In the genomic region with DNA sequence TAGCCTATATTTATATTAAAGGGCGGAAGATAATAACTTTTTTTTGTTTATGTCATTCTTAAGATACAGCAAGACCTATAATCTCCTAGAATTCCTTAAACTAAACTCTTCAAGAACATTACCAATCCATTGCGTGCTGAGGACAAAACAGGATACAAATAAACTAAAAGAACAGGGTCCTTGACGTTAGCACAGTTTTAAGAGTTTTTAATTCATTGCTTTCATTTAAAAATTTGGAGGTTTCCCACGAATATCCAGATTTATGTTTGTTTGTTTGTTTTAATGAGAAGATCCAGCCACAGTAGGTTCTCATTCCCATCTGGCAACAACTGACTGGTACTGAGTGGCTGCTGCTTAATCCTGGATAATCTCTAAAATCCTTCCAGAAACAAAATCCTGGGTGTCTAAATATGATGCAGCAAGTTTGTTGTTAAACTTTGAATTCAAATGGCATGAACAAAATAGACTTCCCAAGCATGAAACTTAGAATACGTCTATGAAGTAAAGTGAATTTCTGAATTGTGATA, we compare ENCODE assay signal across 16 cellular contexts.
DNase-seq lines count a peak whose midpoint lies in the region; ATAC-seq, FAIRE-seq and TF ChIP-seq lines count a peak whose summit lies in the region.
"Had no signal": no experiment of that assay in that cellular context is flagged by ENCODE, and none has a peak within 500 bp of the region (broad histone marks: within the 10 kb centered on the region; RNA-seq: fewer than 3 reads in every experiment).

No MANE protein-coding gene starts in this region.

- H3K27me3 ChIP-seq in SJSA1 (replicated peaks) (no peaks in the 10 kb centered on the region), smooth muscle cell (ENCODE audit: low read depth) (no peaks in the 10 kb centered on the region)
- H3K27me3 ChIP-seq: neural progenitor cell had no signal

- H3K9me3 ChIP-seq in SJSA1 (replicated peaks) (no peaks in the 10 kb centered on the region), smooth muscle cell (replicated peaks; ENCODE audit: low read depth) (no peaks in the 10 kb centered on the region)

- no peak for TF ChIP-seq CTCF in D721Med (IDR thresholded peaks at IDR 0.05; ENCODE audit: insufficient read depth, missing control alignments)
- no peak for TF ChIP-seq CTCF in fibroblast of villous mesenchyme (IDR thresholded peaks at IDR 0.05; ENCODE audit: insufficient read depth, low read depth, low read length)
- no peak for TF ChIP-seq CTCF in smooth muscle cell (IDR thresholded peaks at IDR 0.05; ENCODE audit: borderline replicate concordance, insufficient read depth, poor library complexity, severe bottlenecking)

- WGBS in smooth muscle cell (ENCODE audit: low lambda C conversion rate), result 23% methylated on average over 5 of the region's 5 CpGs

- peaks cover 18% of the 10 kb centered on the region for H3K4me1 ChIP-seq in SJSA1 (replicated peaks)
- peaks cover 20% of the 10 kb centered on the region for H3K4me1 ChIP-seq in smooth muscle cell (ENCODE audit: low read depth)

- peak; percentile 97 for FAIRE-seq in D721Med (lab: Jason Lieb, UNC)
- FAIRE-seq: GM18507 had no signal

- H4K20me1 ChIP-seq in smooth muscle cell (ENCODE audit: low read depth), result no peaks in the 10 kb centered on the region

- H3K79me2 ChIP-seq in smooth muscle cell (ENCODE audit: low read depth), result no peaks in the 10 kb centered on the region

- no peaks in the 10 kb centered on the region for H3F3A ChIP-seq in smooth muscle cell (ENCODE audit: low read depth)

- DNase-seq in D721Med (ENCODE audit: insufficient read length, low spot score) (no peak), SJSA1 (ENCODE audit: low read depth in 1 of 2, low spot score in 2 of 2) (no peak), fibroblast of villous mesenchyme (ENCODE audit: low read depth) (peak; percentile 92), smooth muscle cell (lab: John Stamatoyannopoulos, UW; ENCODE audit: unreplicated experiment) (no peak), Kasumi-1 (lab: John Stamatoyannopoulos, UW) (no peak)
- DNase-seq: activated naive CD4-positive, alpha-beta T cell treated with Interleukin-2 at 50 U/mL for 16 hours; foreskin fibroblast; GM23248; NCI-H1417; NCI-H526 treated with DMSO at 0.1 percent for 48 hours; stimulated activated CD4-positive, alpha-beta T cell treated with anti-CD3 and anti-CD28 coated beads, Interleukin-4, amount 100 ng/mL, for 24 hours had no signal

- peak overlapping the region; percentile 66 for H3K4me2 ChIP-seq in smooth muscle cell
- H3K4me2 ChIP-seq: neural progenitor cell had no signal

- H3K36me3 ChIP-seq in SJSA1 (no peaks in the 10 kb centered on the region), smooth muscle cell (ENCODE audit: low read depth) (no peaks in the 10 kb centered on the region)
- H3K36me3 ChIP-seq: neural progenitor cell had no signal

- no peak overlapping the region for H2AFZ ChIP-seq in smooth muscle cell (ENCODE audit: low read depth)
- H2AFZ ChIP-seq: neural progenitor cell had no signal

- peak overlapping the region; percentile 59; the same call in 1 of the 2 replicates for H3K27ac ChIP-seq in SJSA1
- peak overlapping the region; percentile 66 for H3K27ac ChIP-seq in smooth muscle cell (ENCODE audit: low read depth)
- H3K27ac ChIP-seq: GM23248, neural progenitor cell had no signal

- no peak for ATAC-seq in GM19324 (IDR thresholded peaks at IDR 0.05; ENCODE audit: low FRiP score, unreplicated experiment)
- ATAC-seq in HG03571 (IDR thresholded peaks at IDR 0.05; ENCODE audit: unreplicated experiment), result no peak

- H3K9ac ChIP-seq in smooth muscle cell (ENCODE audit: low read depth), result peak overlapping the region; percentile 22
- H3K9ac ChIP-seq: GM23248, neural progenitor cell had no signal

- H3K4me3 ChIP-seq in SJSA1 (no peak overlapping the region), fibroblast of villous mesenchyme (ENCODE audit: low read depth, low read length) (no peak overlapping the region), smooth muscle cell (no peak overlapping the region)
- H3K4me3 ChIP-seq: coronary artery, neural progenitor cell had no signal
